ENCODE assay signal across 8 cellular contexts in genomic region chr11:12110201-12110713, GRCh38. TPM values are rescaled to one million over a fixed set of nuclear protein-coding genes. Genes with fewer than 3 reads are reported as not detected.
DNase-seq lines count a peak whose midpoint lies in the region; ATAC-seq and TF ChIP-seq lines count a peak whose summit lies in the region.

MICAL2 (plus strand) TSS chr11:12110590; CDS start chr11:12162156, 51,566 bp downstream.

- no peaks in the 10 kb centered on the region for H4K20me1 ChIP-seq in fibroblast of lung (ENCODE audit: control insufficient read depth, extremely low read depth, insufficient read depth, low read length)

- H3K4me3 ChIP-seq in fibroblast of lung (replicated peaks in 1 of 4; ENCODE audit: control extremely low read depth in 1 of 4, insufficient read depth in 1 of 4, low read depth in 3 of 4, low read length in 4 of 4), result peak within 1 kb of the TSS; percentile 83 to 90 (median 88)

- peak within 1 kb of the TSS; percentile 93 for H2AFZ ChIP-seq in fibroblast of lung (ENCODE audit: low read length)

- POLR2A ChIA-PET in naive thymus-derived CD8-positive, alpha-beta T cell (lab: Charles Lee), result interaction anchor here (0.6 kb wide), 1 partner anchor 17 kb away, joined by 3 read pairs; no protein-coding TSS in a partner anchor

- H3K4me1 Mint-ChIP-seq in activated T-helper 17 cell treated with anti-CD3 and anti-CD28 coated beads, Interleukin-2, amount 50 U/mL, for 72 hours, result peaks cover 29% of the 10 kb centered on the region
- peaks cover 5 to 27% (median 17%) of the 10 kb centered on the region in 4 donors for H3K4me1 Mint-ChIP-seq in naive thymus-derived CD8-positive, alpha-beta T cell
- H3K4me1 Mint-ChIP-seq in stimulated activated naive B cell treated with anti-CD40 and anti-IgM and Interleukin-4, amounts not matched to agents 10 μg/mL and 1 μg/mL and 100 μg/mL, for 72 hours, result peaks cover 3 to 24% of the 10 kb centered on the region in 2 donors

- H3K27ac ChIP-seq in fibroblast of lung (ENCODE audit: insufficient read depth, low read length), result peak within 1 kb of the TSS; percentile 91

- H3K27ac Mint-ChIP-seq in activated T-helper 17 cell treated with anti-CD3 and anti-CD28 coated beads, Interleukin-2, amount 50 U/mL, for 72 hours, result peak within 1 kb of the TSS; percentile 95
- peak within 1 kb of the TSS in 8 of 10 donors; percentile 11 to 85 (median 70) for H3K27ac Mint-ChIP-seq in naive thymus-derived CD8-positive, alpha-beta T cell
- peak within 1 kb of the TSS; percentile 67 for H3K27ac Mint-ChIP-seq in stimulated activated naive B cell treated with anti-CD40 and anti-IgM and Interleukin-4, amounts not matched to agents 10 μg/mL and 1 μg/mL and 100 μg/mL, for 72 hours

- H3K9ac ChIP-seq in fibroblast of lung (ENCODE audit: insufficient read depth, low read length), result peak within 1 kb of the TSS; percentile 91

- DNase-seq in DMS153 treated with DMSO at 0.1 percent for 48 hours (lab: John Stamatoyannopoulos, UW; ENCODE audit: unreplicated experiment), result peak; percentile 72
- peak; percentile 8 for DNase-seq in KG1 (lab: John Stamatoyannopoulos, UW)
- peak; percentile 90 for DNase-seq in RPMI8226
- DNase-seq in fibroblast of lung (ENCODE audit: low read depth in 2 of 2), result peak; percentile 85 to 88
- peak; percentile 69 to 85 (median 78) for DNase-seq in naive thymus-derived CD8-positive, alpha-beta T cell
- peak; percentile 67 for DNase-seq in stimulated activated naive B cell treated with anti-CD40 and anti-IgM and Interleukin-4, amounts not matched to agents 10 μg/mL and 1 μg/mL and 100 μg/mL, for 72 hours

- peaks cover 10% of the 10 kb centered on the region for H3K36me3 Mint-ChIP-seq in activated T-helper 17 cell treated with anti-CD3 and anti-CD28 coated beads, Interleukin-2, amount 50 U/mL, for 72 hours (ENCODE audit: low read depth)
- no peaks in the 10 kb centered on the region for H3K36me3 Mint-ChIP-seq in naive thymus-derived CD8-positive, alpha-beta T cell
- H3K36me3 Mint-ChIP-seq in stimulated activated naive B cell treated with anti-CD40 and anti-IgM and Interleukin-4, amounts not matched to agents 10 μg/mL and 1 μg/mL and 100 μg/mL, for 72 hours, result no peaks in the 10 kb centered on the region

- peak within 1 kb of the TSS; percentile 88 for H3K4me3 Mint-ChIP-seq in activated T-helper 17 cell treated with anti-CD3 and anti-CD28 coated beads, Interleukin-2, amount 50 U/mL, for 72 hours
- peak within 1 kb of the TSS; percentile 70 to 87 (median 82) for H3K4me3 Mint-ChIP-seq in naive thymus-derived CD8-positive, alpha-beta T cell
- peak within 1 kb of the TSS; percentile 68 to 79 for H3K4me3 Mint-ChIP-seq in stimulated activated naive B cell treated with anti-CD40 and anti-IgM and Interleukin-4, amounts not matched to agents 10 μg/mL and 1 μg/mL and 100 μg/mL, for 72 hours

- H3K9me3 ChIP-seq in fibroblast of lung (ENCODE audit: control insufficient read depth, insufficient read depth, low read depth, low read length), result no peaks in the 10 kb centered on the region

- peaks cover 46% of the 10 kb centered on the region for H3K79me2 ChIP-seq in fibroblast of lung (ENCODE audit: control insufficient read depth, insufficient read depth, low read length)

- no peaks in the 10 kb centered on the region for H3K36me3 ChIP-seq in fibroblast of lung (ENCODE audit: control insufficient read depth, insufficient read depth, low read length)

- no peak for TF ChIP-seq CTCF in fibroblast of lung (conservative IDR thresholded peaks at IDR 0.05 in 1 of 2, IDR thresholded peaks at IDR 0.05 in 1 of 2; ENCODE audit: low read depth in 1 of 2, low read length in 2 of 2)

- H3K9me3 Mint-ChIP-seq in activated T-helper 17 cell treated with anti-CD3 and anti-CD28 coated beads, Interleukin-2, amount 50 U/mL, for 72 hours, result no peaks in the 10 kb centered on the region
- no peaks in the 10 kb centered on the region for H3K9me3 Mint-ChIP-seq in naive thymus-derived CD8-positive, alpha-beta T cell
- H3K9me3 Mint-ChIP-seq in stimulated activated naive B cell treated with anti-CD40 and anti-IgM and Interleukin-4, amounts not matched to agents 10 μg/mL and 1 μg/mL and 100 μg/mL, for 72 hours, result no peaks in the 10 kb centered on the region

- H3K4me1 ChIP-seq in fibroblast of lung (ENCODE audit: control insufficient read depth, extremely low read depth, insufficient read depth, low read length), result peaks cover 21% of the 10 kb centered on the region

- ATAC-seq in GM21786 (IDR thresholded peaks at IDR 0.05; ENCODE audit: unreplicated experiment), result peak; percentile 96
- ATAC-seq in activated T-helper 17 cell treated with anti-CD3 and anti-CD28 coated beads, Interleukin-2, amount 50 U/mL, for 72 hours (replicated peaks), result peak; percentile 90
- peak; percentile 95 to 97 for ATAC-seq in naive thymus-derived CD8-positive, alpha-beta T cell
- peak; percentile 98 for ATAC-seq in stimulated activated naive B cell treated with anti-CD40 and anti-IgM and Interleukin-4, amounts not matched to agents 10 μg/mL and 1 μg/mL and 100 μg/mL, for 72 hours (replicated peaks)

- peak within 1 kb of the TSS; percentile 77 for H3K4me2 ChIP-seq in fibroblast of lung (ENCODE audit: extremely low read depth, insufficient read depth, low read length)

- no peaks in the 10 kb centered on the region for H3K27me3 ChIP-seq in fibroblast of lung (ENCODE audit: control insufficient read depth, insufficient read depth, low read length)

- H3K27me3 Mint-ChIP-seq in activated T-helper 17 cell treated with anti-CD3 and anti-CD28 coated beads, Interleukin-2, amount 50 U/mL, for 72 hours, result no peaks in the 10 kb centered on the region
- H3K27me3 Mint-ChIP-seq in naive thymus-derived CD8-positive, alpha-beta T cell, result no peaks in the 10 kb centered on the region
- H3K27me3 Mint-ChIP-seq in stimulated activated naive B cell treated with anti-CD40 and anti-IgM and Interleukin-4, amounts not matched to agents 10 μg/mL and 1 μg/mL and 100 μg/mL, for 72 hours, result peaks cover 24 to 59% of the 10 kb centered on the region in 2 donors

RNA-seq across cellular contexts. Expression of gene MICAL2, which starts in this region (rescaled TPM):
- 100 to 1,000 TPM; 127 to 253 TPM for total RNA-seq in activated T-helper 17 cell treated with anti-CD3 and anti-CD28 coated beads, Interleukin-2, amount 50 U/mL, for 72 hours
- 88.6 and 275 TPM in 2 replicates for total RNA-seq in fibroblast of lung
- polyA plus RNA-seq in fibroblast of lung, result 78.5 and 120 TPM in 2 replicates
- 125 and 167 TPM in 2 replicates for polyA plus RNA-seq in fibroblast of lung (2012)
- 234 and 390 TPM in 2 replicates for polyA minus RNA-seq in fibroblast of lung (ENCODE audit: low replicate concordance)
- 1 to 10 TPM; 5.0 to 7.0 TPM for total RNA-seq in naive thymus-derived CD8-positive, alpha-beta T cell
- 10 to 100 TPM in 1 of 3 donors, 1 to 10 TPM in 2; 2.3 to 12.3 (median 2.8) TPM for polyA plus RNA-seq in naive thymus-derived CD8-positive, alpha-beta T cell

Comparison
In these comparisons a context has a peak if more than half of its experiments do, and no peak if none do; other contexts are left out.
1. Peak in every context shown above with its lines: DNase-seq, ATAC-seq, H3K4me3 ChIP-seq and H3K27ac ChIP-seq.
2. RNA of gene MICAL2 (total RNA-seq): 88.6 to 275 TPM in fibroblast of lung and 127 to 253 TPM in activated T-helper 17 cell treated with anti-CD3 and anti-CD28 coated beads, Interleukin-2, amount 50 U/mL, for 72 hours; 5.0 to 7.0 TPM in naive thymus-derived CD8-positive, alpha-beta T cell; every median in the first group is over 10 times any median in the second.
3. RNA of gene MICAL2 (polyA plus RNA-seq): 78.5 to 167 TPM in fibroblast of lung; 2.3 to 12.3 TPM in naive thymus-derived CD8-positive, alpha-beta T cell; every median in the first group is over 4 times any median in the second.
4. DNase-seq: peak in every context shown above with its lines; median percentile 90 in RPMI8226; 86 in fibroblast of lung; 78 in naive thymus-derived CD8-positive, alpha-beta T cell; 72 in DMS153 treated with DMSO at 0.1 percent for 48 hours; 67 in stimulated activated naive B cell treated with anti-CD40 and anti-IgM and Interleukin-4, amounts not matched to agents 10 μg/mL and 1 μg/mL and 100 μg/mL, for 72 hours; 8 in KG1.